In the genomic region with DNA sequence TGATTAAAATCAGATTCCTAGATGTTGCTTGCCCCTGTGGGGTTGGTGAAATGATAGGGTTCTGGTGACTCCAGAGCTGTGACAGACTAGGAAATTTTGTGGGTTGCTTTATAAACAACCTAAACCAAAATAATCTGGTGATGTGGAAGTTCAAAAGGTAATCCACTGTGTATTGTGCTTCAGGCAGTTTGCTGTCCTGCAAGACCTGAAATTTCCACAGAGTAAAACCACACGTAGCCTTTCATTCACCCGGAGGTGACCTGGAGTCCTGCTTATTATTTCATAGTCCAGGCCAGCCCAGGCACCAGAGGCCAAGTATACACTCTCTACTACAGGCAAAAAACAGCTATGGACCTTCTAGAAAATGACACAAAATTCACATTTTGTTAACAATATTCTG, we compare ENCODE assay signal across 24 cellular contexts.
"Had no signal": no experiment of that assay in that cellular context is flagged by ENCODE, and none has a peak within 500 bp of the region (broad histone marks: within the 10 kb centered on the region; RNA-seq: fewer than 3 reads in every experiment).

No MANE protein-coding gene starts in this region.

- H3K27me3 ChIP-seq: brain microvascular endothelial cell, gastrocnemius medialis, heart left ventricle, neutrophil, right atrium auricular region, transverse colon had no signal

- H3K4me3 ChIP-seq: gastrocnemius medialis, heart left ventricle, right atrium auricular region, skin epidermis, transverse colon had no signal

- H3K27me3 Mint-ChIP-seq: dendritic cell treated with granulocyte-macrophage colony-stimulating factor and Interleukin-4, amounts not matched to agents 40 ng/mL and 50 ng/mL, for 4 days had no signal

- H3K4me3 Mint-ChIP-seq: activated CD4-positive, alpha-beta memory T cell treated with anti-CD3 and anti-CD28 coated beads, Interleukin-2, amount 10 ng/mL, durations not matched to agents 7 days and 5 days; activated naive CD4-positive, alpha-beta T cell treated with anti-CD3 and anti-CD28 coated beads, Interleukin-2, amount 50 U/mL, for 24 hours; activated T-cell treated with anti-CD3 and anti-CD28 coated beads, Interleukin-2, amount 50 U/mL, for 4 hours; dendritic cell treated with granulocyte-macrophage colony-stimulating factor and Interleukin-4, amounts not matched to agents 40 ng/mL and 50 ng/mL, for 4 days; immature natural killer cell; naive thymus-derived CD8-positive, alpha-beta T cell; T-helper 17 cell had no signal

- H3K4me1 Mint-ChIP-seq: activated CD4-positive, alpha-beta memory T cell treated with anti-CD3 and anti-CD28 coated beads, Interleukin-2, amount 10 ng/mL, durations not matched to agents 7 days and 5 days; activated naive CD4-positive, alpha-beta T cell treated with anti-CD3 and anti-CD28 coated beads, Interleukin-2, amount 50 U/mL, for 24 hours; immature natural killer cell; naive thymus-derived CD8-positive, alpha-beta T cell; T-helper 17 cell had no signal

- H3K27ac Mint-ChIP-seq: activated CD4-positive, alpha-beta memory T cell treated with anti-CD3 and anti-CD28 coated beads, Interleukin-2, amount 10 ng/mL, durations not matched to agents 7 days and 5 days; activated naive CD4-positive, alpha-beta T cell treated with anti-CD3 and anti-CD28 coated beads, Interleukin-2, amount 50 U/mL, for 24 hours; dendritic cell treated with granulocyte-macrophage colony-stimulating factor and Interleukin-4, amounts not matched to agents 40 ng/mL and 50 ng/mL, for 4 days; immature natural killer cell; naive thymus-derived CD8-positive, alpha-beta T cell; T-helper 17 cell had no signal

- ATAC-seq: activated T-cell treated with anti-CD3 and anti-CD28 coated beads, Interleukin-2, amount 50 U/mL, for 4 hours; heart left ventricle; left colon; naive thymus-derived CD8-positive, alpha-beta T cell; T-helper 17 cell had no signal

- H3K27ac ChIP-seq: brain microvascular endothelial cell, gastrocnemius medialis, heart left ventricle, neutrophil, right atrium auricular region, skin epidermis, transverse colon had no signal

- H3K9me3 Mint-ChIP-seq: activated CD4-positive, alpha-beta memory T cell treated with anti-CD3 and anti-CD28 coated beads, Interleukin-2, amount 10 ng/mL, durations not matched to agents 7 days and 5 days; activated naive CD4-positive, alpha-beta T cell treated with anti-CD3 and anti-CD28 coated beads, Interleukin-2, amount 50 U/mL, for 24 hours; activated T-cell treated with anti-CD3 and anti-CD28 coated beads, Interleukin-2, amount 50 U/mL, for 4 hours; dendritic cell treated with granulocyte-macrophage colony-stimulating factor and Interleukin-4, amounts not matched to agents 40 ng/mL and 50 ng/mL, for 4 days; immature natural killer cell; naive thymus-derived CD8-positive, alpha-beta T cell had no signal

- H3K36me3 Mint-ChIP-seq: activated naive CD4-positive, alpha-beta T cell treated with anti-CD3 and anti-CD28 coated beads, Interleukin-2, amount 50 U/mL, for 24 hours; immature natural killer cell; naive thymus-derived CD8-positive, alpha-beta T cell had no signal

- DNase-seq: activated CD4-positive, alpha-beta memory T cell treated with anti-CD3 and anti-CD28 coated beads, Interleukin-2, amount 10 ng/mL, durations not matched to agents 7 days and 5 days; activated CD4-positive, alpha-beta T cell treated with anti-CD3 and anti-CD28 coated beads for 4 hours; activated effector memory CD4-positive, alpha-beta T cell treated with Interleukin-2 at 50 U/mL for 16 hours; activated T-cell treated with anti-CD3 and anti-CD28 coated beads, Interleukin-2, amount 50 U/mL, for 4 hours; amygdala; brain microvascular endothelial cell; cerebellar nuclear complex; effector memory CD4-positive, alpha-beta T cell; gastrocnemius medialis; heart left ventricle; immature natural killer cell; left colon; naive thymus-derived CD8-positive, alpha-beta T cell; stimulated activated CD4-positive, alpha-beta T cell treated with anti-CD3 and anti-CD28 coated beads, Interleukin-4, amount 100 ng/mL, for 4 hours; stimulated activated CD8-positive, alpha-beta memory T cell treated with anti-CD3 and anti-CD28 coated beads, Interleukin-4, amount 100 ng/mL, for 48 hours; stimulated activated naive CD4-positive, alpha-beta T cell treated with Interleukin-2 at 50 U/mL for 16 hours; substantia nigra; T-helper 17 cell; transverse colon had no signal

- H3K4me1 ChIP-seq: gastrocnemius medialis, heart left ventricle, transverse colon had no signal

- H3K9me3 ChIP-seq: gastrocnemius medialis, heart left ventricle, neutrophil, right atrium auricular region, transverse colon had no signal
